ENCODE assay signal across 8 cellular contexts in genomic region chr7:120987683-120988590, GRCh38. TPM values are rescaled to one million over a fixed set of nuclear protein-coding genes. Genes with fewer than 3 reads are reported as not detected.
DNase-seq lines count a peak whose midpoint lies in the region; ATAC-seq, FAIRE-seq and TF ChIP-seq lines count a peak whose summit lies in the region.

No MANE protein-coding gene starts in this region.

- intact Hi-C loops in kidney (cut with DNase I), result loop anchor here (10.0 kb wide), 1 partner anchor 117 kb away; no protein-coding TSS in a partner anchor

- H3K9me3 ChIP-seq in kidney (ENCODE audit: control insufficient read depth in 1 of 2, low read length in 2 of 2), result no peaks in the 10 kb centered on the region

- H3K4me3 ChIP-seq in kidney (ENCODE audit: low read length in 2 of 2), result peak overlapping the region; percentile 59 to 69

- ATAC-seq in GM18870 (IDR thresholded peaks at IDR 0.05; ENCODE audit: unreplicated experiment) (peak; percentile 88), HG03139 (IDR thresholded peaks at IDR 0.05; ENCODE audit: unreplicated experiment) (peak; percentile 90)
- peak; percentile 90 to 91 for ATAC-seq in activated CD4-positive, CD25-positive, alpha-beta regulatory T cell treated with anti-CD3 and anti-CD28 coated beads, Interleukin-2, amount 50 U/mL, for 24 hours

- peak overlapping the region; percentile 68 to 94 for H3K27ac ChIP-seq in kidney (ENCODE audit: low read depth in 2 of 2, low read length in 2 of 2)

- peak overlapping the region; percentile 3 to 67 for H3K9ac ChIP-seq in kidney (ENCODE audit: low read length in 2 of 2)

- peaks cover 3 to 5% of the 10 kb centered on the region in 2 donors for H3K4me1 ChIP-seq in kidney (ENCODE audit: control insufficient read depth in 1 of 2, insufficient read depth in 1 of 2, low read depth in 1 of 2, low read length in 2 of 2)

- H3K36me3 ChIP-seq in kidney (ENCODE audit: control insufficient read depth in 1 of 2, insufficient read depth in 2 of 2, low read length in 2 of 2), result no peaks in the 10 kb centered on the region

- peak; percentile 82 for TF ChIP-seq CTCF in kidney (IDR thresholded peaks at IDR 0.05; ENCODE audit: borderline replicate concordance, extremely low read depth, insufficient read depth)

- FAIRE-seq in kidney (lab: Jason Lieb, UNC), result no peak

- peak; percentile 91 for DNase-seq in AG08395 (ENCODE audit: low spot score)
- DNase-seq in NCI-H345 (lab: John Stamatoyannopoulos, UW), result peak; percentile 88
- peak; percentile 91 for DNase-seq in cerebellar cortex (ENCODE audit: low spot score)
- peak; percentile 95 for DNase-seq in kidney
- peak; percentile 70 to 79 (median 74) for DNase-seq in stimulated activated CD4-positive, alpha-beta T cell treated with anti-CD3 and anti-CD28 coated beads, Interleukin-12 subunit alpha, Interleukin-12 subunit beta, amount 100 ng/mL, for 48 hours (ENCODE audit: low read depth in 2 of 3, low spot score in 1 of 3)

RNA-seq across cellular contexts. Expression of gene CPED1, which starts 0.6 kb away (rescaled TPM):
- 16.9 TPM for total RNA-seq in kidney
- polyA plus RNA-seq in kidney (ENCODE audit: insufficient read depth, low read depth, low replicate concordance), result 2.9 TPM

RNA-seq across cellular contexts. Expression of gene ING3, which starts 37.4 kb away (rescaled TPM):
- total RNA-seq in kidney, result 20.8 TPM
- 5.2 TPM for polyA plus RNA-seq in kidney (ENCODE audit: insufficient read depth, low read depth, low replicate concordance)

Comparison
In these comparisons a context has a peak if more than half of its experiments do, and no peak if none do; other contexts are left out.
1. Peak in every context shown above with its lines: DNase-seq, ATAC-seq, H3K4me3 ChIP-seq and H3K27ac ChIP-seq.